8 cellular contexts compared by ENCODE assay signal in genomic region chr7:116173051-116174028, GRCh38. TPM values are rescaled to one million over a fixed set of nuclear protein-coding genes. Genes with fewer than 3 reads are reported as not detected.
DNase-seq lines count a peak whose midpoint lies in the region; ATAC-seq and TF ChIP-seq lines count a peak whose summit lies in the region.

No MANE protein-coding gene starts in this region.

- H3K4me3 Mint-ChIP-seq in neural crest cell: no peak overlapping the region
- H3K4me3 Mint-ChIP-seq in activated naive CD8-positive, alpha-beta T cell treated with anti-CD3 and anti-CD28 coated beads, Interleukin-2, amount 50 U/mL, for 24 hours: no peak overlapping the region

- H3K9me3 ChIP-seq in SJSA1 (replicated peaks): no peaks in the 10 kb centered on the region

- H3K27me3 Mint-ChIP-seq in neural crest cell (ENCODE audit: low read depth): peaks cover 43% of the 10 kb centered on the region
- peaks cover 2% of the 10 kb centered on the region for H3K27me3 Mint-ChIP-seq in activated naive CD8-positive, alpha-beta T cell treated with anti-CD3 and anti-CD28 coated beads, Interleukin-2, amount 50 U/mL, for 24 hours

- H3K27me3 ChIP-seq in SJSA1 (replicated peaks): no peaks in the 10 kb centered on the region

- peaks cover 11% of the 10 kb centered on the region for H3K9me3 Mint-ChIP-seq in neural crest cell
- no peaks in the 10 kb centered on the region for H3K9me3 Mint-ChIP-seq in activated naive CD8-positive, alpha-beta T cell treated with anti-CD3 and anti-CD28 coated beads, Interleukin-2, amount 50 U/mL, for 24 hours

- peaks cover 9% of the 10 kb centered on the region for H3K4me1 Mint-ChIP-seq in neural crest cell
- no peaks in the 10 kb centered on the region for H3K4me1 Mint-ChIP-seq in activated naive CD8-positive, alpha-beta T cell treated with anti-CD3 and anti-CD28 coated beads, Interleukin-2, amount 50 U/mL, for 24 hours

- H3K27ac Mint-ChIP-seq in neural crest cell (ENCODE audit: unreplicated experiment): no peak overlapping the region
- no peak overlapping the region for H3K27ac Mint-ChIP-seq in activated naive CD8-positive, alpha-beta T cell treated with anti-CD3 and anti-CD28 coated beads, Interleukin-2, amount 50 U/mL, for 24 hours

- H3K4me1 ChIP-seq in SJSA1 (replicated peaks): peaks cover 53% of the 10 kb centered on the region

- peak; percentile 66 to 67 for DNase-seq in AML-193 (lab: John Stamatoyannopoulos, UW)
- DNase-seq in GM12865 (ENCODE audit: low read depth): peak; percentile 68
- peak; percentile 63 for DNase-seq in LHCN-M2 (ENCODE audit: low read depth)
- peak in 1 of 2 experiments; percentile 68 for DNase-seq in SJSA1 (ENCODE audit: low read depth in 1 of 2, low spot score in 2 of 2)
- DNase-seq in epithelial cell of proximal tubule (ENCODE audit: low read depth): no peak
- peak; percentile 30 for DNase-seq in neural crest cell (ENCODE audit: low read depth, low spot score)
- DNase-seq in activated naive CD8-positive, alpha-beta T cell treated with anti-CD3 and anti-CD28 coated beads, Interleukin-2, amount 50 U/mL, for 24 hours: no peak

- peaks cover 8% of the 10 kb centered on the region for H3K36me3 Mint-ChIP-seq in neural crest cell (ENCODE audit: low read depth)
- H3K36me3 Mint-ChIP-seq in activated naive CD8-positive, alpha-beta T cell treated with anti-CD3 and anti-CD28 coated beads, Interleukin-2, amount 50 U/mL, for 24 hours (ENCODE audit: low read depth): no peaks in the 10 kb centered on the region

- TF ChIP-seq CTCF in GM12865 (IDR thresholded peaks at IDR 0.05; ENCODE audit: insufficient read depth, low read depth, low read length, missing control alignments) (peak; percentile 29), epithelial cell of proximal tubule (conservative IDR thresholded peaks at IDR 0.05; ENCODE audit: low read depth, low read length) (peak; percentile 59), neural crest cell (conservative IDR thresholded peaks at IDR 0.05) (peak; percentile 83)

- ATAC-seq in GM19467 (IDR thresholded peaks at IDR 0.05; ENCODE audit: unreplicated experiment): no peak
- ATAC-seq in activated naive CD8-positive, alpha-beta T cell treated with anti-CD3 and anti-CD28 coated beads, Interleukin-2, amount 50 U/mL, for 24 hours: no peak

- no peaks in the 10 kb centered on the region for H3K36me3 ChIP-seq in SJSA1

- H3K27ac ChIP-seq in SJSA1: peak overlapping the region; percentile 65

- no peak overlapping the region for H3K4me3 ChIP-seq in GM12865 (ENCODE audit: low read depth, low read length)
- no peak overlapping the region for H3K4me3 ChIP-seq in SJSA1
- H3K4me3 ChIP-seq in epithelial cell of proximal tubule (ENCODE audit: low read depth, low read length): no peak overlapping the region

RNA-seq across cellular contexts. Expression of gene TES, which starts 37.0 kb away (rescaled TPM):
- 1.0 and 3.1 TPM in 2 replicates for total RNA-seq in LHCN-M2 (2014; rRNA removed)
- polyA plus RNA-seq in LHCN-M2 (2012): 1.8 TPM
- 143 and 162 TPM in 2 replicates for total RNA-seq in SJSA1 (2014; rRNA removed; shearing (Covaris generic))
- 153 and 174 TPM in 2 replicates for total RNA-seq in epithelial cell of proximal tubule
- 15.0 and 18.7 TPM in 2 replicates for total RNA-seq in neural crest cell

Comparison
In these comparisons a context has a peak if more than half of its experiments do, and no peak if none do; other contexts are left out.
1. DNase-seq: peak in AML-193 (2 of 2), GM12865 (single experiment), LHCN-M2 (single experiment) and neural crest cell (single experiment); none in epithelial cell of proximal tubule (single experiment) and activated naive CD8-positive, alpha-beta T cell treated with anti-CD3 and anti-CD28 coated beads, Interleukin-2, amount 50 U/mL, for 24 hours (single experiment).
2. CTCF ChIP-seq: peak in every context shown above with its lines; median percentile 83 in neural crest cell; 59 in epithelial cell of proximal tubule; 29 in GM12865.